Comparison of ENCODE assay signal across 1 cellular context in genomic region chr17:45262516-45263476, GRCh38.
TF ChIP-seq lines count a peak whose summit lies in the region.

No MANE protein-coding gene starts in this region.

TF ChIP-seq in GM23338, 12 proteins besides CTCF, POLR2A, EP300 and RAD21 (continued from another document):
- TF ChIP-seq ZNF462 (CRISPR knock-in tag; IDR thresholded peaks at IDR 0.05): no peak
- TF ChIP-seq REST (IDR thresholded peaks at IDR 0.05; ENCODE audit: unreplicated experiment): no peak
- no peak for TF ChIP-seq STAT1 (IDR thresholded peaks at IDR 0.05; ENCODE audit: unreplicated experiment)
- no peak for TF ChIP-seq ZNF331 (CRISPR knock-in tag; IDR thresholded peaks at IDR 0.05; ENCODE audit: low read depth)
- TF ChIP-seq ZNF114 (CRISPR knock-in tag; IDR thresholded peaks at IDR 0.05): no peak
- no peak for TF ChIP-seq JUNB (IDR thresholded peaks at IDR 0.05; ENCODE audit: unreplicated experiment)
- TF ChIP-seq NANOG (IDR thresholded peaks at IDR 0.05; ENCODE audit: borderline replicate concordance): no peak
- no peak for TF ChIP-seq CREB1 (CRISPR knock-in tag; IDR thresholded peaks at IDR 0.05; ENCODE audit: low read depth)
- no peak for TF ChIP-seq POLR2AphosphoS5 (IDR thresholded peaks at IDR 0.05; ENCODE audit: low read depth)
- no peak for TF ChIP-seq EZH2phosphoT487 (IDR thresholded peaks at IDR 0.05; ENCODE audit: unreplicated experiment)
